Comparison of ENCODE assay signal across 9 cellular contexts in the genomic region with DNA sequence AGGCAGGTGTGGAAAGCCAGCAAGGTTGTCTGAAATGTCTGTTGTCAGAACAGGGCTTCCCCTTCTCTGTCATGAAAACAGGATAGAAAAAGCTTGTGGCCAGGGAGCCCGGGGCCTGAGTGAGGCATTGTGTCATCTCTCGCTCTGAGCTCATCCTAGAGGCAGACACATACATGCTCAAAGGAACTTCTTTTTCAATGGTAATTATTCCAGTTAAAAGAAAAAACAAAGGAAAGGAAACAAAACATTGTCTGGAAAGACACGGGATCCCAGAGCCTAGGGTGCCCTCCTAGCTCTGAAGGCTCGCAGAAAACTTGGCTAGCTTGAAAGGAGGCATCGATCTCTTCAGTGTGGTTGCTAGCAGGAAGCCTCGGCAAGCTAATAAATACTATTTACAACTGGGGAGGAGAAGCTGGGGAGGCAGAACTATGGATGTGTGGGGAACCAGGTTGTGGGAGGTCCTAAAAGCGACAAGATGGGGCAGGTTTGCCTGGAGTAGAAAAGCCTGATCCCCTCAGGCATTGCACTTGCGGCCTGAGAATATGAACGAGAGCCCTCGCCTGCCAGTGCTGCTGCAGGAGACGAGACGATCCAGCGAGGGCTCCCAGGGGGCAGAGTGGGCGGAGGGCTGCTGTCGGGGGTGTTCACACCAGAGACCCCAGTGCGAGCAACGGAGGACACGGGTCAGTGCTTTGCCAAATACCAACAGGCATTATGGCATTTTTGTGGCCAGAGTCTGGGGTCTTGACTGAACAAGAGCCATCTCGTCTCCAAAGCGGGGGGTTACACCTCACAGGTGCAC. TPM values are rescaled to one million over a fixed set of nuclear protein-coding genes. Genes with fewer than 3 reads are reported as not detected.
A peak's percentile ranks its signal among the peaks of the same experiment; 100 is the strongest.
DNase-seq lines count a peak whose midpoint lies in the region; ATAC-seq and TF ChIP-seq lines count a peak whose summit lies in the region.
"Had no signal": no experiment of that assay in that cellular context is flagged by ENCODE, and none has a peak within 500 bp of the region (broad histone marks: within the 10 kb centered on the region; RNA-seq: fewer than 3 reads in every experiment).

No MANE protein-coding gene starts in this region.

- no peak for TF ChIP-seq EP300 in tibial nerve (IDR thresholded peaks at IDR 0.05)

- H3K9ac ChIP-seq in HUES6 (ENCODE audit: low read length) (peak overlapping the region; percentile 67), skeletal muscle tissue (ENCODE audit: low read depth in 1 of 3, low read length in 3 of 3) (peak overlapping the region in 1 of 3 donors; percentile 11)

- H3K27me3 ChIP-seq in HUES6 (ENCODE audit: control insufficient read depth, insufficient read depth, low read length) = no peaks in the 10 kb centered on the region
- no peaks in the 10 kb centered on the region for H3K27me3 ChIP-seq in skeletal muscle tissue (ENCODE audit: control insufficient read depth in 3 of 3, insufficient read depth in 3 of 3, low read length in 3 of 3)
- H3K27me3 ChIP-seq in tibial nerve = no peaks in the 10 kb centered on the region

- H3K4me3 ChIP-seq in HUES6 (ENCODE audit: low read depth, low read length) = no peak overlapping the region
- no peak overlapping the region for H3K4me3 ChIP-seq in fibroblast of mammary gland (ENCODE audit: control insufficient read depth, low read depth, low read length)
- H3K4me3 ChIP-seq in skeletal muscle tissue (ENCODE audit: low read length in 3 of 3) = no peak overlapping the region
- no peak overlapping the region for H3K4me3 ChIP-seq in tibial nerve

- H3K36me3 ChIP-seq in HUES6 (ENCODE audit: control insufficient read depth, insufficient read depth, low read length) (peaks cover 76% of the 10 kb centered on the region), skeletal muscle tissue (ENCODE audit: control insufficient read depth in 3 of 3, insufficient read depth in 3 of 3, low read length in 3 of 3) (peaks cover 11 to 35% (median 26%) of the 10 kb centered on the region in 3 donors), tibial nerve (peaks cover 0 to 78% (median 35%) of the 10 kb centered on the region in 3 donors)

- ATAC-seq in GM18909 (IDR thresholded peaks at IDR 0.05; ENCODE audit: poor library complexity, unreplicated experiment) = peak; percentile 43
- ATAC-seq in HG03565 (IDR thresholded peaks at IDR 0.05; ENCODE audit: unreplicated experiment) = no peak
- ATAC-seq in HG03108 (IDR thresholded peaks at IDR 0.05; ENCODE audit: unreplicated experiment) = no peak

- DNase-seq in fibroblast of mammary gland (ENCODE audit: low read depth) (peak; percentile 74), NCI-H1048 (lab: John Stamatoyannopoulos, UW) (no peak), tibial nerve (ENCODE audit: low spot score in 2 of 2) (no peak)
- DNase-seq: OCI-M1 had no signal

- WGBS in tibial nerve, 2 donors = 53 to 62% methylated on average over 20 of the region's 20 CpGs

- H3K4me1 ChIP-seq in HUES6 (ENCODE audit: control insufficient read depth, insufficient read depth, low read length) (peaks cover 42% of the 10 kb centered on the region), skeletal muscle tissue (ENCODE audit: control insufficient read depth in 3 of 3, insufficient read depth in 3 of 3, low read length in 3 of 3) (peaks cover 45 to 49% (median 47%) of the 10 kb centered on the region in 3 donors), tibial nerve (peaks cover 0 to 45% (median 14%) of the 10 kb centered on the region in 4 donors)

- no peak for TF ChIP-seq CTCF in fibroblast of mammary gland (conservative IDR thresholded peaks at IDR 0.05; ENCODE audit: control insufficient read depth, insufficient read depth, low read depth, low read length)
- no peak for TF ChIP-seq CTCF in tibial nerve (IDR thresholded peaks at IDR 0.05)

- H3K27ac ChIP-seq in HUES6 (ENCODE audit: low read depth, low read length) (peak overlapping the region; percentile 88), skeletal muscle tissue (ENCODE audit: low read depth, low read length) (peak overlapping the region; percentile 75), tibial nerve (peak overlapping the region in 2 of 4 donors; percentile 65 to 78)

- no peak for TF ChIP-seq POLR2A in tibial nerve (IDR thresholded peaks at IDR 0.05)

- H3K9me3 ChIP-seq in HUES6 (ENCODE audit: control insufficient read depth, insufficient read depth, low read depth, low read length) = peaks cover 12% of the 10 kb centered on the region
- H3K9me3 ChIP-seq in skeletal muscle tissue (ENCODE audit: control insufficient read depth in 3 of 3, low read length in 3 of 3) = peaks cover 0 to 3% (median 0%) of the 10 kb centered on the region in 3 donors
- H3K9me3 ChIP-seq in tibial nerve = peaks cover 0 to 10% (median 0%) of the 10 kb centered on the region in 4 donors

RNA-seq across cellular contexts. Expression of a gene that starts 32.8 kb away (rescaled TPM):
- total RNA-seq in skeletal muscle tissue = 1.0 TPM
- 1 to 10 TPM in 3 of 4 donors, under 1 TPM in 1; 0.21 to 2.7 (median 1.7) TPM for total RNA-seq in tibial nerve
